12 cellular contexts compared by ENCODE assay signal in genomic region chr9:18890372-18890771, GRCh38.
DNase-seq lines count a peak whose midpoint lies in the region; ATAC-seq lines count a peak whose summit lies in the region.
"Had no signal": no experiment of that assay in that cellular context is flagged by ENCODE, and none has a peak within 500 bp of the region (broad histone marks: within the 10 kb centered on the region; RNA-seq: fewer than 3 reads in every experiment).

No MANE protein-coding gene starts in this region.

- H3K9me3 Mint-ChIP-seq in activated T-helper 2 cell treated with anti-CD3 and anti-CD28 coated beads, Interferon-gamma antibody, Interleukin-2, Interleukin-4, amounts not matched to agents 10 μg/mL and 5 μg/mL and 100 μg/mL, durations not matched to agents 14 hours and 24 hours and 36 hours, result peaks cover 8% of the 10 kb centered on the region

- no peaks in the 10 kb centered on the region for H3K27me3 Mint-ChIP-seq in activated T-helper 2 cell treated with anti-CD3 and anti-CD28 coated beads, Interferon-gamma antibody, Interleukin-2, Interleukin-4, amounts not matched to agents 10 μg/mL and 5 μg/mL and 100 μg/mL, durations not matched to agents 14 hours and 24 hours and 36 hours (ENCODE audit: low read depth)

- H3K27ac Mint-ChIP-seq in activated T-helper 2 cell treated with anti-CD3 and anti-CD28 coated beads, Interferon-gamma antibody, Interleukin-2, Interleukin-4, amounts not matched to agents 10 μg/mL and 5 μg/mL and 100 μg/mL, durations not matched to agents 14 hours and 24 hours and 36 hours, result no peak overlapping the region
- H3K27ac Mint-ChIP-seq: WTC11 had no signal

- no peaks in the 10 kb centered on the region for H3K36me3 Mint-ChIP-seq in activated T-helper 2 cell treated with anti-CD3 and anti-CD28 coated beads, Interferon-gamma antibody, Interleukin-2, Interleukin-4, amounts not matched to agents 10 μg/mL and 5 μg/mL and 100 μg/mL, durations not matched to agents 14 hours and 24 hours and 36 hours (ENCODE audit: low read depth)
- H3K36me3 Mint-ChIP-seq: WTC11 had no signal

- intact Hi-C loops in activated T-helper 2 cell treated with anti-CD3 and anti-CD28 coated beads, Interferon-gamma antibody, Interleukin-2, Interleukin-4, amounts not matched to agents 10 μg/mL and 5 μg/mL and 100 μg/mL, durations not matched to agents 14 hours and 24 hours and 36 hours (cut with micrococcal nuclease), result no loop called here
- intact Hi-C loops in sciatic nerve (cut with DNase I), result no loop called here

- no peak overlapping the region for H3K4me3 Mint-ChIP-seq in activated T-helper 2 cell treated with anti-CD3 and anti-CD28 coated beads, Interferon-gamma antibody, Interleukin-2, Interleukin-4, amounts not matched to agents 10 μg/mL and 5 μg/mL and 100 μg/mL, durations not matched to agents 14 hours and 24 hours and 36 hours (ENCODE audit: low read depth)
- H3K4me3 Mint-ChIP-seq: central memory CD8-positive, alpha-beta T cell; WTC11 had no signal

- no peaks in the 10 kb centered on the region for H3K4me1 Mint-ChIP-seq in activated T-helper 2 cell treated with anti-CD3 and anti-CD28 coated beads, Interferon-gamma antibody, Interleukin-2, Interleukin-4, amounts not matched to agents 10 μg/mL and 5 μg/mL and 100 μg/mL, durations not matched to agents 14 hours and 24 hours and 36 hours (ENCODE audit: low read depth)
- H3K4me1 Mint-ChIP-seq: central memory CD8-positive, alpha-beta T cell had no signal

- DNase-seq in HCEC 1CT (peak; percentile 2), NCI-H2171 treated with DMSO at 0.1 percent for 48 hours (lab: John Stamatoyannopoulos, UW) (peak; percentile 38), fibroblast of the conjunctiva (ENCODE audit: low read depth) (peak; percentile 51), sciatic nerve (ENCODE audit: low spot score) (no peak)
- DNase-seq in activated T-helper 2 cell treated with anti-CD3 and anti-CD28 coated beads, Interferon-gamma antibody, Interleukin-2, Interleukin-4, amounts not matched to agents 10 μg/mL and 5 μg/mL and 100 μg/mL, durations not matched to agents 14 hours and 24 hours and 36 hours (ENCODE audit: low spot score), result no peak
- DNase-seq: DMS53, NCI-H510A treated with DMSO at 0.1 percent for 48 hours had no signal

- ATAC-seq in GM18519 (IDR thresholded peaks at IDR 0.05; ENCODE audit: low FRiP score, unreplicated experiment), result peak; percentile 60
- no peak for ATAC-seq in HG03108 (IDR thresholded peaks at IDR 0.05; ENCODE audit: unreplicated experiment)
- ATAC-seq in HG02981 (IDR thresholded peaks at IDR 0.05; ENCODE audit: unreplicated experiment), result no peak
- ATAC-seq in sciatic nerve, result no peak

Comparison
In these comparisons a context has a peak if more than half of its experiments do, and no peak if none do; other contexts are left out.
1. DNase-seq: peak in HCEC 1CT (single experiment), NCI-H2171 treated with DMSO at 0.1 percent for 48 hours (single experiment) and fibroblast of the conjunctiva (single experiment); none in activated T-helper 2 cell treated with anti-CD3 and anti-CD28 coated beads, Interferon-gamma antibody, Interleukin-2, Interleukin-4, amounts not matched to agents 10 μg/mL and 5 μg/mL and 100 μg/mL, durations not matched to agents 14 hours and 24 hours and 36 hours (single experiment) and sciatic nerve (single experiment).